In the genomic region with DNA sequence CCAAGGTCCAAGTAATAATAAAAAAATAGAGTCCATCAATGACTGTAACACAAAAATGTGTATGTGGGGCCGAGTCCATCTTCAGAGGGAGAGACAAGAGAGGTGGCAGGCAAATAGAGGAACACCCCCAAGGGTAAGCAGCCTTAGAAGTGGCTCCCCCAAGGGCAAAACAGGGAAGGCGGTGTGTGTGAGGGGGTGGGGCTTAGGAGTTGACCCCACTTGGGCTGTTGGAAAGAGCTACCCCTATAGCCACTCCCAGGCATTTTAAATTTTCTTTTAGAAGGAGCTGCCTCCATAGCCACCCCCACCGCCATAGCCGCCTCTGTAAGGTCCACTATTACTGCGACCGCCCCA, we compare ENCODE assay signal across 8 cellular contexts. TPM values are rescaled to one million over a fixed set of nuclear protein-coding genes. Genes with fewer than 3 reads are reported as not detected.
DNase-seq lines count a peak whose midpoint lies in the region; ATAC-seq and TF ChIP-seq lines count a peak whose summit lies in the region.

No MANE protein-coding gene starts in this region.

- no peak for TF ChIP-seq CTCF in astrocyte of the cerebellum (IDR thresholded peaks at IDR 0.05; ENCODE audit: low read depth, low read length, missing control alignments)

- H3K4me1 Mint-ChIP-seq in stimulated activated naive CD8-positive, alpha-beta T cell treated with anti-CD3 and anti-CD28 coated beads, Interleukin-15, amount 100 ng/mL, for 72 hours: peaks cover 13% of the 10 kb centered on the region

- H3K9me3 Mint-ChIP-seq in stimulated activated naive CD8-positive, alpha-beta T cell treated with anti-CD3 and anti-CD28 coated beads, Interleukin-15, amount 100 ng/mL, for 72 hours: no peaks in the 10 kb centered on the region

- H3K27me3 Mint-ChIP-seq in stimulated activated naive CD8-positive, alpha-beta T cell treated with anti-CD3 and anti-CD28 coated beads, Interleukin-15, amount 100 ng/mL, for 72 hours: no peaks in the 10 kb centered on the region

- peak overlapping the region; percentile 99 to 100 for H3K27ac Mint-ChIP-seq in stimulated activated naive CD8-positive, alpha-beta T cell treated with anti-CD3 and anti-CD28 coated beads, Interleukin-15, amount 100 ng/mL, for 72 hours

- DNase-seq in NCI-H82 (lab: John Stamatoyannopoulos, UW) (peak; percentile 32), NCI-H82 treated with DMSO at 0.1 percent for 48 hours (lab: John Stamatoyannopoulos, UW; ENCODE audit: unreplicated experiment) (no peak), NOMO-1 (lab: John Stamatoyannopoulos, UW; ENCODE audit: unreplicated experiment in 2 of 2) (peak; percentile 45 to 51), astrocyte of the cerebellum (ENCODE audit: low read depth) (no peak), islet precursor cell (peak; percentile 55), cerebellum (ENCODE audit: low spot score) (no peak)
- peak in 1 of 2 donors; percentile 54 for DNase-seq in stimulated activated naive CD8-positive, alpha-beta T cell treated with anti-CD3 and anti-CD28 coated beads, Interleukin-15, amount 100 ng/mL, for 72 hours

- H3K4me3 Mint-ChIP-seq in stimulated activated naive CD8-positive, alpha-beta T cell treated with anti-CD3 and anti-CD28 coated beads, Interleukin-15, amount 100 ng/mL, for 72 hours: peak overlapping the region; percentile 94 to 97

- in situ Hi-C loops in astrocyte of the cerebellum (cut with HindIII; ENCODE audit: low sequenced_read_pairs): no loop called here

- ATAC-seq in stimulated activated naive CD8-positive, alpha-beta T cell treated with anti-CD3 and anti-CD28 coated beads, Interleukin-15, amount 100 ng/mL, for 72 hours: no peak
- no peak for ATAC-seq in GM19035 (IDR thresholded peaks at IDR 0.05; ENCODE audit: unreplicated experiment)

- peak overlapping the region; percentile 94 for H3K4me3 ChIP-seq in astrocyte of the cerebellum (ENCODE audit: low read depth, low read length)

RNA-seq across cellular contexts. Expression of gene HNRNPA0, which starts 1.3 kb away (rescaled TPM):
- 39.9 TPM for total RNA-seq in cerebellum

RNA-seq across cellular contexts. Expression of gene KLHL3, which starts 17.0 kb away (rescaled TPM):
- 18.0 TPM for total RNA-seq in cerebellum

Comparison
In these comparisons a context has a peak if more than half of its experiments do, and no peak if none do; other contexts are left out.
1. DNase-seq: peak in NCI-H82 (single experiment), NOMO-1 (2 of 2) and islet precursor cell (single experiment); none in NCI-H82 treated with DMSO at 0.1 percent for 48 hours (single experiment), astrocyte of the cerebellum (single experiment) and cerebellum (single experiment).